9 cellular contexts compared by ENCODE assay signal in genomic region chr1:181126871-181127587, GRCh38. TPM values are rescaled to one million over a fixed set of nuclear protein-coding genes. Genes with fewer than 3 reads are reported as not detected.
DNase-seq lines count a peak whose midpoint lies in the region; ATAC-seq and TF ChIP-seq lines count a peak whose summit lies in the region.
"Had no signal": no experiment of that assay in that cellular context is flagged by ENCODE, and none has a peak within 500 bp of the region (broad histone marks: within the 10 kb centered on the region; RNA-seq: fewer than 3 reads in every experiment).

No MANE protein-coding gene starts in this region.

- no peak for TF ChIP-seq CTCF in Peyer's patch (IDR thresholded peaks at IDR 0.05)
- TF ChIP-seq CTCF in suprapubic skin (IDR thresholded peaks at IDR 0.05), result no peak
- TF ChIP-seq CTCF in H9 (conservative IDR thresholded peaks at IDR 0.05), result no peak
- no peak for TF ChIP-seq CTCF in natural killer cell (IDR thresholded peaks at IDR 0.05)

- H2BK20ac ChIP-seq in H9 (ENCODE audit: low read depth, low read length, poor library complexity, severe bottlenecking), result no peak overlapping the region

- peaks cover 47 to 49% of the 10 kb centered on the region in 2 experiments for H3K4me1 Mint-ChIP-seq in H9
- H3K4me1 Mint-ChIP-seq in natural killer cell, result peaks cover 15 to 16% of the 10 kb centered on the region in 2 donors

- no peak overlapping the region for H2AK5ac ChIP-seq in H9 (ENCODE audit: insufficient read length, low read length)

- H4K5ac ChIP-seq in H9 (ENCODE audit: insufficient read length, low read depth, low read length), result no peak overlapping the region

- no peak overlapping the region for H2BK15ac ChIP-seq in H9 (ENCODE audit: low read depth, low read length)

- no peak overlapping the region for H2BK5ac ChIP-seq in H9 (ENCODE audit: insufficient read length, low read length)

- H3K23me2 ChIP-seq in H9 (ENCODE audit: insufficient read length, low read depth, low read length, poor library complexity, severe bottlenecking), result no peaks in the 10 kb centered on the region

- no peaks in the 10 kb centered on the region for H3K36me3 ChIP-seq in Peyer's patch
- no peaks in the 10 kb centered on the region for H3K36me3 ChIP-seq in suprapubic skin

- TF ChIP-seq POLR2A in Peyer's patch (IDR thresholded peaks at IDR 0.05) (no peak), suprapubic skin (IDR thresholded peaks at IDR 0.05) (no peak)

- H3K14ac ChIP-seq in H9 (ENCODE audit: insufficient read depth, low read length), result no peak overlapping the region

- H4K20me1 ChIP-seq in H9 (ENCODE audit: control insufficient read depth, insufficient read depth, insufficient read length), result no peaks in the 10 kb centered on the region

- peak; percentile 47 for ATAC-seq in left colon
- no peak for ATAC-seq in GM21390 (IDR thresholded peaks at IDR 0.05; ENCODE audit: unreplicated experiment)
- no peak for ATAC-seq in natural killer cell

- no peak overlapping the region for H2AFZ ChIP-seq in H9 (ENCODE audit: low read length)

- H3K9ac ChIP-seq in H9 (ENCODE audit: extremely low read depth, insufficient read length, low read length), result no peak overlapping the region

- H3K9me3 Mint-ChIP-seq in H9, result no peaks in the 10 kb centered on the region; a peak in 1 of 5 replicates
- H3K9me3 Mint-ChIP-seq in natural killer cell, result no peaks in the 10 kb centered on the region

- no peaks in the 10 kb centered on the region for H3K27me3 ChIP-seq in Peyer's patch
- no peaks in the 10 kb centered on the region for H3K27me3 ChIP-seq in suprapubic skin
- H3K27me3 ChIP-seq in H9 (ENCODE audit: insufficient read depth, low read length), result no peaks in the 10 kb centered on the region

- no peaks in the 10 kb centered on the region; a peak in 1 of 7 replicates for H3K36me3 Mint-ChIP-seq in H9 (ENCODE audit: insufficient read depth in 1 of 3, low read depth in 3 of 3)
- no peaks in the 10 kb centered on the region for H3K36me3 Mint-ChIP-seq in natural killer cell

- H3K4me2 ChIP-seq in H9 (ENCODE audit: insufficient read depth, insufficient read length, low read length), result no peak overlapping the region

- H3K27me3 Mint-ChIP-seq in H9 (ENCODE audit: low read depth), result peaks cover 7% of the 10 kb centered on the region
- H3K27me3 Mint-ChIP-seq in natural killer cell (ENCODE audit: low read depth in 2 of 2), result peaks cover 0 to 5% of the 10 kb centered on the region in 2 donors

- no peaks in the 10 kb centered on the region for H3K79me1 ChIP-seq in H9 (ENCODE audit: insufficient read depth, low read depth, low read length, poor library complexity, severe bottlenecking)

- peak; percentile 28 for DNase-seq in DMS 273 treated with DMSO at 0.1 percent for 48 hours (lab: John Stamatoyannopoulos, UW)
- DNase-seq in NCI-H1105 treated with DMSO at 0.1 percent for 48 hours (lab: John Stamatoyannopoulos, UW), result peak; percentile 79
- peak in 2 of 3 donors; percentile 69 to 74 for DNase-seq in Peyer's patch
- DNase-seq in left colon, result peak in 1 of 2 donors; percentile 63
- DNase-seq in suprapubic skin (ENCODE audit: low spot score in 2 of 2), result no peak
- DNase-seq in H9, result no peak
- no peak for DNase-seq in natural killer cell

- H3K4me1 ChIP-seq in Peyer's patch (peaks cover 0 to 26% (median 18%) of the 10 kb centered on the region in 4 donors), suprapubic skin (peaks cover 50% of the 10 kb centered on the region), H9 (ENCODE audit: insufficient read depth, low read length) (peaks cover 11% of the 10 kb centered on the region)

- no peak overlapping the region for H3K4me3 Mint-ChIP-seq in H9
- H3K4me3 Mint-ChIP-seq in natural killer cell, result no peak overlapping the region

- peak overlapping the region in 1 of 4 donors; percentile 3 for H3K27ac ChIP-seq in Peyer's patch
- H3K27ac ChIP-seq in suprapubic skin, result no peak overlapping the region
- no peak overlapping the region for H3K27ac ChIP-seq in H9 (ENCODE audit: insufficient read length, low read depth, low read length)

- no peak overlapping the region for H4K8ac ChIP-seq in H9 (replicated peaks; ENCODE audit: insufficient read length, low read depth, low read length)

- no peak overlapping the region for H3T11ph ChIP-seq in H9 (ENCODE audit: low read length)

- H2BK120ac ChIP-seq in H9 (ENCODE audit: low read depth, low read length, poor library complexity, severe bottlenecking), result no peak overlapping the region

- H2BK12ac ChIP-seq in H9 (ENCODE audit: insufficient read length, low read depth, low read length), result no peak overlapping the region

- no peak for TF ChIP-seq EP300 in suprapubic skin (IDR thresholded peaks at IDR 0.05)

- no peak overlapping the region for H3K4ac ChIP-seq in H9 (ENCODE audit: low read depth, low read length)

- 70% methylated on average over 8 of the region's 10 CpGs for WGBS in suprapubic skin
- WGBS in H9 (ENCODE audit: extremely low coverage, insufficient read length, low lambda C conversion rate), result no CpG with 5 or more reads among the region's 10 CpGs

- H3K9me3 ChIP-seq in Peyer's patch (no peaks in the 10 kb centered on the region), suprapubic skin (no peaks in the 10 kb centered on the region), H9 (ENCODE audit: control insufficient read depth, low read depth, low read length) (no peaks in the 10 kb centered on the region)

- H3K23ac ChIP-seq in H9 (ENCODE audit: insufficient read length, low read depth, low read length), result no peak overlapping the region

- no peaks in the 10 kb centered on the region for H3K79me2 ChIP-seq in H9 (ENCODE audit: insufficient read depth, low read length)

- intact Hi-C loops in left colon (cut with DNase I, micrococcal nuclease), result no loop called here
- intact Hi-C loops in natural killer cell (cut with micrococcal nuclease), result no loop called here

- H3K27ac Mint-ChIP-seq in H9, result no peak overlapping the region
- H3K27ac Mint-ChIP-seq in natural killer cell, result no peak overlapping the region
- H3K27ac Mint-ChIP-seq: progenitor cell of endocrine pancreas had no signal

- H3K56ac ChIP-seq in H9 (ENCODE audit: insufficient read length, low read depth, low read length), result no peak overlapping the region

- H3K4me3 ChIP-seq in Peyer's patch, result no peak overlapping the region
- no peak overlapping the region for H3K4me3 ChIP-seq in suprapubic skin

- no peak overlapping the region for H3K18ac ChIP-seq in H9 (ENCODE audit: insufficient read length, low read depth, low read length)

- H4K91ac ChIP-seq in H9 (ENCODE audit: insufficient read length, low read depth, low read length), result no peak overlapping the region

RNA-seq across cellular contexts. Expression of gene IER5, which starts 38.5 kb away (rescaled TPM):
- total RNA-seq in Peyer's patch, result 10 to 100 TPM in 1 of 4 donors, 1 to 10 TPM in 3; 6.3 to 10.7 (median 8.2) TPM
- total RNA-seq in left colon, result 10 to 100 TPM; 13.8 to 19.8 TPM
- 10 to 100 TPM; 11.3 to 30.4 (median 24.4) TPM for total RNA-seq in suprapubic skin
- 6.7 and 7.6 TPM in 2 replicates for total RNA-seq in H9 (2021)
- total RNA-seq in natural killer cell, result 100 to 1,000 TPM; 118 to 164 (median 150) TPM

Comparison
In these comparisons a context has a peak if more than half of its experiments do, and no peak if none do; other contexts are left out.
1. DNase-seq: peak in DMS 273 treated with DMSO at 0.1 percent for 48 hours (single experiment), NCI-H1105 treated with DMSO at 0.1 percent for 48 hours (single experiment) and Peyer's patch (2 of 3); none in suprapubic skin (0 of 2), H9 (single experiment) and natural killer cell (single experiment).